ENCODE assay signal across 9 cellular contexts in genomic region chr17:3935140-3935542, GRCh38. TPM values are rescaled to one million over a fixed set of nuclear protein-coding genes. Genes with fewer than 3 reads are reported as not detected.
DNase-seq lines count a peak whose midpoint lies in the region; ATAC-seq, FAIRE-seq and TF ChIP-seq lines count a peak whose summit lies in the region.
"Had no signal": no experiment of that assay in that cellular context is flagged by ENCODE, and none has a peak within 500 bp of the region (broad histone marks: within the 10 kb centered on the region; RNA-seq: fewer than 3 reads in every experiment).

No MANE protein-coding gene starts in this region.

- H3K27ac Mint-ChIP-seq in astrocyte (ENCODE audit: unreplicated experiment): peak overlapping the region; percentile 41
- H3K27ac Mint-ChIP-seq: stimulated activated naive CD8-positive, alpha-beta T cell treated with anti-CD3 and anti-CD28 coated beads, Interleukin-15, Interleukin-2, amounts not matched to agents 100 ng/mL and 50 ng/mL, for 24 hours had no signal

- H3K4me3 Mint-ChIP-seq in astrocyte (ENCODE audit: unreplicated experiment): no peak overlapping the region
- H3K4me3 Mint-ChIP-seq: stimulated activated naive CD8-positive, alpha-beta T cell treated with anti-CD3 and anti-CD28 coated beads, Interleukin-15, Interleukin-2, amounts not matched to agents 100 ng/mL and 50 ng/mL, for 24 hours had no signal

- H3K27ac ChIP-seq in astrocyte (ENCODE audit: low read depth, low read length) (no peak overlapping the region), iPS DF 6.9 (ENCODE audit: low read length) (no peak overlapping the region), spleen (peak overlapping the region in 1 of 8 donors; percentile 5)

- H3K9me3 Mint-ChIP-seq in astrocyte (ENCODE audit: unreplicated experiment): peaks cover 3% of the 10 kb centered on the region
- H3K9me3 Mint-ChIP-seq: stimulated activated naive CD8-positive, alpha-beta T cell treated with anti-CD3 and anti-CD28 coated beads, Interleukin-15, Interleukin-2, amounts not matched to agents 100 ng/mL and 50 ng/mL, for 24 hours had no signal

- H3K4me1 Mint-ChIP-seq in astrocyte (ENCODE audit: low read depth, unreplicated experiment): peaks cover 7% of the 10 kb centered on the region

- H3K4me2 ChIP-seq in astrocyte (ENCODE audit: low read length): peak overlapping the region; percentile 25

- intact Hi-C loops in spleen (cut with DNase I; ENCODE audit: low total_unique reads): no loop called here

- H3K27me3 Mint-ChIP-seq in astrocyte (ENCODE audit: low read depth, unreplicated experiment): peaks cover 10% of the 10 kb centered on the region
- H3K27me3 Mint-ChIP-seq: stimulated activated naive CD8-positive, alpha-beta T cell treated with anti-CD3 and anti-CD28 coated beads, Interleukin-15, Interleukin-2, amounts not matched to agents 100 ng/mL and 50 ng/mL, for 24 hours had no signal

- FAIRE-seq in astrocyte (lab: Jason Lieb, UNC): no peak

- H3K9me3 ChIP-seq in astrocyte (ENCODE audit: insufficient read depth, low read depth, low read length) (no peaks in the 10 kb centered on the region), iPS DF 6.9 (ENCODE audit: control insufficient read depth, insufficient read depth, low read length) (no peaks in the 10 kb centered on the region), spleen (no peaks in the 10 kb centered on the region)

- no peaks in the 10 kb centered on the region for H3K79me2 ChIP-seq in astrocyte (ENCODE audit: insufficient read depth, low read length)

- H4K20me1 ChIP-seq in astrocyte (ENCODE audit: insufficient read depth, low read length): no peaks in the 10 kb centered on the region

- ATAC-seq in GM18868 (IDR thresholded peaks at IDR 0.05; ENCODE audit: unreplicated experiment): no peak

- TF ChIP-seq POLR2A in spleen (IDR thresholded peaks at IDR 0.05): no peak

- H3K4me1 ChIP-seq in astrocyte (ENCODE audit: insufficient read depth, low read length): peaks cover 9% of the 10 kb centered on the region
- no peaks in the 10 kb centered on the region for H3K4me1 ChIP-seq in iPS DF 6.9 (ENCODE audit: control insufficient read depth, insufficient read depth, low read length)
- H3K4me1 ChIP-seq in spleen: peaks cover 0 to 7% (median 0%) of the 10 kb centered on the region in 6 donors

- WGBS in iPS DF 6.9 (ENCODE audit: insufficient coverage, insufficient read length): no CpG with 5 or more reads among the region's 10 CpGs
- WGBS in spleen, 5 donors: 25 to 33% (median 28%) methylated on average over 4 to 10 of the region's 10 CpGs

- H3K27me3 ChIP-seq in astrocyte (ENCODE audit: insufficient read depth, low read length): no peaks in the 10 kb centered on the region
- H3K27me3 ChIP-seq in iPS DF 6.9 (ENCODE audit: control insufficient read depth, insufficient read depth, low read length): no peaks in the 10 kb centered on the region
- no peaks in the 10 kb centered on the region for H3K27me3 ChIP-seq in spleen (replicated peaks in 1 of 7)

- TF ChIP-seq CTCF in astrocyte (IDR thresholded peaks at IDR 0.05; ENCODE audit: insufficient read depth, low read depth, low read length) (peak; percentile 61), spleen (IDR thresholded peaks at IDR 0.05 in 8 of 11, conservative IDR thresholded peaks at IDR 0.05 in 3 of 11) (peak; percentile 36 to 72 (median 65))

- no peak overlapping the region for H3K9ac ChIP-seq in astrocyte (ENCODE audit: low read length)

- peak overlapping the region; percentile 45 for H2AFZ ChIP-seq in astrocyte (ENCODE audit: low read depth, low read length)

- DNase-seq in stimulated activated naive CD4-positive, alpha-beta T cell (lab: John Stamatoyannopoulos, UW): peak in 5 of 6 experiments; percentile 9 to 47 (median 14)
- DNase-seq in stimulated activated naive CD4-positive, alpha-beta T cell treated with Interleukin-2 at 50 U/mL for 16 hours (lab: John Stamatoyannopoulos, UW): no peak
- peak; percentile 91 for DNase-seq in NCI-H510A treated with DMSO at 0.1 percent for 48 hours (lab: John Stamatoyannopoulos, UW)
- peak; percentile 63 for DNase-seq in astrocyte (ENCODE audit: low read depth)
- peak; percentile 54 for DNase-seq in iPS DF 6.9 (ENCODE audit: low read depth, low spot score)
- peak; percentile 87 for DNase-seq in spleen
- DNase-seq in NOMO-1 treated with dmso at 0.1 percent for 144 hours (lab: John Stamatoyannopoulos, UW; ENCODE audit: unreplicated experiment): no peak

- H3K4me3 ChIP-seq in astrocyte (ENCODE audit: insufficient read depth, low read depth, low read length) (no peak overlapping the region), iPS DF 6.9 (ENCODE audit: low read length) (no peak overlapping the region), spleen (no peak overlapping the region)

- H3K36me3 ChIP-seq in astrocyte (ENCODE audit: insufficient read depth, low read length) (no peaks in the 10 kb centered on the region), iPS DF 6.9 (ENCODE audit: control insufficient read depth, insufficient read depth, low read length) (0 out of 2 replicates have a peak, but pooled peaks cover 5% of the 10 kb centered on the region), spleen (peaks cover 0 to 100% (median 82%) of the 10 kb centered on the region in 6 donors)

- peaks cover 2% of the 10 kb centered on the region for H3K36me3 Mint-ChIP-seq in astrocyte (ENCODE audit: low read depth, unreplicated experiment)

RNA-seq across cellular contexts. Expression of gene P2RX1, which starts 18.9 kb away (rescaled TPM):
- total RNA-seq in astrocyte (not detected in 2 replicates), spleen (10 to 100 TPM; 16.8 to 46.3 (median 23.1) TPM)
- polyA plus RNA-seq in spleen: 10 to 100 TPM in 2 of 3 donors, 1 to 10 TPM in 1; 9.2 to 22.0 (median 10.3) TPM

RNA-seq across cellular contexts. Expression of gene ATP2A3, which starts 29.1 kb away (rescaled TPM):
- 1.5 and 1.8 TPM in 2 replicates for total RNA-seq in astrocyte
- 100 to 1,000 TPM; 161 to 240 (median 219) TPM for total RNA-seq in spleen
- 100 to 1,000 TPM; 103 to 190 (median 189) TPM for polyA plus RNA-seq in spleen

RNA-seq across cellular contexts. Expression of gene CAMKK1, which starts 42.3 kb away (rescaled TPM):
- total RNA-seq in astrocyte: 3.8 and 5.1 TPM in 2 replicates
- total RNA-seq in spleen: 10 to 100 TPM in 2 of 7 donors, 1 to 10 TPM in 5; 7.7 to 13.0 (median 8.8) TPM
- polyA plus RNA-seq in spleen: 10 to 100 TPM in 1 of 3 donors, 1 to 10 TPM in 2; 5.2 to 10.0 (median 10.0) TPM

Comparison
In these comparisons a context has a peak if more than half of its experiments do, and no peak if none do; other contexts are left out.
1. DNase-seq: peak in stimulated activated naive CD4-positive, alpha-beta T cell (5 of 6), NCI-H510A treated with DMSO at 0.1 percent for 48 hours (single experiment), astrocyte (single experiment), iPS DF 6.9 (single experiment) and spleen (single experiment); none in stimulated activated naive CD4-positive, alpha-beta T cell treated with Interleukin-2 at 50 U/mL for 16 hours (single experiment) and NOMO-1 treated with dmso at 0.1 percent for 144 hours (single experiment).
2. RNA of gene P2RX1, which starts 18.9 kb away (total RNA-seq): 16.8 to 46.3 TPM in spleen; not detected in astrocyte; every median in the first group is over 10 times any median in the second.
3. RNA of gene ATP2A3, which starts 29.1 kb away (total RNA-seq): 161 to 240 TPM in spleen; 1.5 to 1.8 TPM in astrocyte; every median in the first group is over 10 times any median in the second.